8 cellular contexts compared by ENCODE assay signal in genomic region chr21:37257967-37258877, GRCh38. TPM values are rescaled to one million over a fixed set of nuclear protein-coding genes. Genes with fewer than 3 reads are reported as not detected.
DNase-seq lines count a peak whose midpoint lies in the region; ATAC-seq and TF ChIP-seq lines count a peak whose summit lies in the region.

No MANE protein-coding gene starts in this region.

- peaks cover 15% of the 10 kb centered on the region for H3K36me3 Mint-ChIP-seq in activated T-helper 1 cell treated with anti-CD3 and anti-CD28 coated beads, Interleukin-12 subunit alpha, Interleukin-12 subunit beta, Interleukin-2, Interleukin-4 antibody, amounts not matched to agents 30 ng/mL and 10 ng/mL and 1 ng/mL, durations not matched to agents 14 hours and 24 hours and 36 hours (ENCODE audit: low read depth)
- H3K36me3 Mint-ChIP-seq in neural crest cell (ENCODE audit: low read depth), result no peaks in the 10 kb centered on the region

- no peaks in the 10 kb centered on the region for H3K9me3 Mint-ChIP-seq in activated T-helper 1 cell treated with anti-CD3 and anti-CD28 coated beads, Interleukin-12 subunit alpha, Interleukin-12 subunit beta, Interleukin-2, Interleukin-4 antibody, amounts not matched to agents 30 ng/mL and 10 ng/mL and 1 ng/mL, durations not matched to agents 14 hours and 24 hours and 36 hours
- no peaks in the 10 kb centered on the region for H3K9me3 Mint-ChIP-seq in neural crest cell

- TF ChIP-seq CTCF in fibroblast of the aortic adventitia (IDR thresholded peaks at IDR 0.05; ENCODE audit: insufficient read depth, low read length) (no peak), neural crest cell (conservative IDR thresholded peaks at IDR 0.05) (no peak)

- intact Hi-C loops in activated T-helper 1 cell treated with anti-CD3 and anti-CD28 coated beads, Interleukin-12 subunit alpha, Interleukin-12 subunit beta, Interleukin-2, Interleukin-4 antibody, amounts not matched to agents 30 ng/mL and 10 ng/mL and 1 ng/mL, durations not matched to agents 14 hours and 24 hours and 36 hours (cut with micrococcal nuclease), result loop anchor here (1.0 to 5.0 kb wide), 6 partner anchors 9 to 871 kb away; partner anchors contain the start of genes CHAF1B, DYRK1A, PIGP and TTC3

- peak; percentile 67 for ATAC-seq in GM19455 (IDR thresholded peaks at IDR 0.05; ENCODE audit: unreplicated experiment)

- H3K27me3 Mint-ChIP-seq in activated T-helper 1 cell treated with anti-CD3 and anti-CD28 coated beads, Interleukin-12 subunit alpha, Interleukin-12 subunit beta, Interleukin-2, Interleukin-4 antibody, amounts not matched to agents 30 ng/mL and 10 ng/mL and 1 ng/mL, durations not matched to agents 14 hours and 24 hours and 36 hours (ENCODE audit: insufficient read depth), result peaks cover 2% of the 10 kb centered on the region
- H3K27me3 Mint-ChIP-seq in neural crest cell (ENCODE audit: low read depth), result no peaks in the 10 kb centered on the region

- H3K4me1 Mint-ChIP-seq in activated T-helper 1 cell treated with anti-CD3 and anti-CD28 coated beads, Interleukin-12 subunit alpha, Interleukin-12 subunit beta, Interleukin-2, Interleukin-4 antibody, amounts not matched to agents 30 ng/mL and 10 ng/mL and 1 ng/mL, durations not matched to agents 14 hours and 24 hours and 36 hours (ENCODE audit: low read depth), result peaks cover 56% of the 10 kb centered on the region
- H3K4me1 Mint-ChIP-seq in neural crest cell, result peaks cover 21% of the 10 kb centered on the region

- peak overlapping the region; percentile 69 to 71 for H3K9ac ChIP-seq in stomach smooth muscle (ENCODE audit: low read length in 2 of 2)

- no peaks in the 10 kb centered on the region for H3K27me3 ChIP-seq in stomach smooth muscle (ENCODE audit: control insufficient read depth in 1 of 2, insufficient read depth in 2 of 2, low read length in 2 of 2)

- peak overlapping the region; percentile 95 for H3K4me3 Mint-ChIP-seq in activated T-helper 1 cell treated with anti-CD3 and anti-CD28 coated beads, Interleukin-12 subunit alpha, Interleukin-12 subunit beta, Interleukin-2, Interleukin-4 antibody, amounts not matched to agents 30 ng/mL and 10 ng/mL and 1 ng/mL, durations not matched to agents 14 hours and 24 hours and 36 hours
- H3K4me3 Mint-ChIP-seq in neural crest cell, result peak overlapping the region; percentile 82

- H3K27ac Mint-ChIP-seq in activated T-helper 1 cell treated with anti-CD3 and anti-CD28 coated beads, Interleukin-12 subunit alpha, Interleukin-12 subunit beta, Interleukin-2, Interleukin-4 antibody, amounts not matched to agents 30 ng/mL and 10 ng/mL and 1 ng/mL, durations not matched to agents 14 hours and 24 hours and 36 hours, result peak overlapping the region; percentile 100
- H3K27ac Mint-ChIP-seq in neural crest cell (ENCODE audit: unreplicated experiment), result peak overlapping the region; percentile 99

- DNase-seq in CD1c-positive myeloid dendritic cell (ENCODE audit: extremely low spot score) (peak; percentile 83), HS-5 (ENCODE audit: low read depth) (peak; percentile 32), fibroblast of the aortic adventitia (ENCODE audit: low read depth) (peak; percentile 60), neural crest cell (ENCODE audit: low read depth, low spot score) (peak; percentile 49)
- DNase-seq in activated T-helper 1 cell treated with anti-CD3 and anti-CD28 coated beads, Interleukin-12 subunit alpha, Interleukin-12 subunit beta, Interleukin-2, Interleukin-4 antibody, amounts not matched to agents 30 ng/mL and 10 ng/mL and 1 ng/mL, durations not matched to agents 14 hours and 24 hours and 36 hours (ENCODE audit: low spot score), result peak; percentile 83

- H3K27ac ChIP-seq in stomach smooth muscle (ENCODE audit: low read length), result peak overlapping the region; percentile 37

- no peaks in the 10 kb centered on the region for H3K9me3 ChIP-seq in stomach smooth muscle (ENCODE audit: control insufficient read depth in 2 of 2, low read length in 2 of 2)

- H3K36me3 ChIP-seq in stomach smooth muscle (ENCODE audit: control insufficient read depth in 2 of 2, insufficient read depth in 2 of 2, low read length in 2 of 2), result no peaks in the 10 kb centered on the region

- H3K4me3 ChIP-seq in fibroblast of the aortic adventitia (ENCODE audit: low read depth, low read length) (peak overlapping the region; percentile 68), stomach smooth muscle (ENCODE audit: low read length in 2 of 2) (peak overlapping the region; percentile 85 to 91)

- H3K4me1 ChIP-seq in stomach smooth muscle (ENCODE audit: control insufficient read depth, insufficient read depth, low read length), result peaks cover 20% of the 10 kb centered on the region

TF ChIP-seq in PFSK-1, 5 proteins besides CTCF, POLR2A, EP300 and RAD21:
- TF ChIP-seq FOXP2 (optimal IDR thresholded peaks at IDR 0.05; ENCODE audit: borderline replicate concordance, extremely low read depth, extremely low read length, insufficient read depth), result no peak
- no peak for TF ChIP-seq SIN3A (IDR thresholded peaks at IDR 0.05; ENCODE audit: borderline replicate concordance, insufficient read depth, low read length)
- no peak for TF ChIP-seq REST (IDR thresholded peaks at IDR 0.05; ENCODE audit: insufficient read depth in 1 of 2, low read depth in 2 of 2, low read length in 2 of 2)
- peak; percentile 57 for TF ChIP-seq POLR2AphosphoS5 (IDR thresholded peaks at IDR 0.05; ENCODE audit: low read depth, low read length)
- TF ChIP-seq TAF1 (IDR thresholded peaks at IDR 0.05; ENCODE audit: borderline replicate concordance, insufficient read depth, low read length), result no peak

RNA-seq across cellular contexts. Expression of gene VPS26C, which starts 8.9 kb away (rescaled TPM):
- 55.5 TPM for polyA plus RNA-seq in PFSK-1 (2012; ENCODE audit: insufficient read length, low read depth)
- total RNA-seq in activated T-helper 1 cell treated with anti-CD3 and anti-CD28 coated beads, Interleukin-12 subunit alpha, Interleukin-12 subunit beta, Interleukin-2, Interleukin-4 antibody, amounts not matched to agents 30 ng/mL and 10 ng/mL and 1 ng/mL, durations not matched to agents 14 hours and 24 hours and 36 hours, result 53.8 and 58.9 TPM in 2 replicates
- 27.8 and 76.6 TPM in 2 replicates for total RNA-seq in fibroblast of the aortic adventitia (ENCODE audit: low replicate concordance)
- 41.1 and 43.5 TPM in 2 replicates for total RNA-seq in neural crest cell

Comparison
In these comparisons a context has a peak if more than half of its experiments do, and no peak if none do; other contexts are left out.
1. Peak in every context shown above with its lines: DNase-seq, ATAC-seq, H3K4me3 ChIP-seq and H3K27ac ChIP-seq.
2. DNase-seq: peak in every context shown above with its lines; median percentile 83 in CD1c-positive myeloid dendritic cell; 83 in activated T-helper 1 cell treated with anti-CD3 and anti-CD28 coated beads, Interleukin-12 subunit alpha, Interleukin-12 subunit beta, Interleukin-2, Interleukin-4 antibody, amounts not matched to agents 30 ng/mL and 10 ng/mL and 1 ng/mL, durations not matched to agents 14 hours and 24 hours and 36 hours; 60 in fibroblast of the aortic adventitia; 49 in neural crest cell; 32 in HS-5.